In the genomic region with DNA sequence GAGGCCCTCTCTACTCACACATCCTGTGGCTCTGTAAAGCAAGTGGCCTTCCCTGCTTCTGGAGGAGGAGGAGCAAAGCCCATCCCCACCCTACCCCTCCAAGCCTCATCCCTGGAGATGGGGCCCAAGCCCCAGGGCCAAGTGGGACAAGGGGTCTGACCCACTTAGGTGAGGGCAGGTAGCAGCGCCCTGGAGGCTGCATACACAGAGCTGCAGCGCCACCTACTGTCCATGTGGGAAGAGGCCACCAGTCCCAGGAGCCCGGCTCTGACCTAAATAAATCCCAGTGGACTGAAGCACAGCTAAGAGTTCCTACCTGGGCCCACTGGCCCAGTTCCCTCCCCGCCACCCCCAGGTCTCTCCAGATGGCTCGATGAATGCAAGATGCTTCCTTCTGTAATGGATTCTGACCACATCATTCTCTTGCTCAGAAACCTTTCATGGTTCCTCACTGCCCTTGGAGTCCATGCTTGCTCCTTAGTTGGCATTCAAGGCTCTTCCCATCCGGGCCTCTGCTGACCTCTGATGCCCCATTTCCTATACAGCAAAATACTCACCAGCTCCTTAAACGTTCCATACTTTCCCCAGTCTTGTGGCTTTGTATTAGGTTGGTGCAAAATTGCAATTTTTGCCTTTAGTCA, we compare ENCODE assay signal across 8 cellular contexts.
DNase-seq lines count a peak whose midpoint lies in the region; ATAC-seq and TF ChIP-seq lines count a peak whose summit lies in the region.

No MANE protein-coding gene starts in this region.

- no peak overlapping the region for H3K27ac Mint-ChIP-seq in CD14-positive monocyte
- no peak overlapping the region for H3K27ac Mint-ChIP-seq in activated naive CD8-positive, alpha-beta T cell treated with anti-CD3 and anti-CD28 coated beads, Interleukin-2, amount 50 U/mL, for 24 hours

- DNase-seq in CD14-positive monocyte (ENCODE audit: low spot score) (peak; percentile 76), NCI-H146 (lab: John Stamatoyannopoulos, UW) (peak; percentile 79), T follicular helper cell (ENCODE audit: low read depth) (peak; percentile 79), left cardiac atrium (peak; percentile 87), retina (peak; percentile 88)
- DNase-seq in activated naive CD8-positive, alpha-beta T cell treated with anti-CD3 and anti-CD28 coated beads, Interleukin-2, amount 50 U/mL, for 24 hours: peak; percentile 89

- H3K4me3 Mint-ChIP-seq in CD14-positive monocyte: no peak overlapping the region
- no peak overlapping the region for H3K4me3 Mint-ChIP-seq in activated naive CD8-positive, alpha-beta T cell treated with anti-CD3 and anti-CD28 coated beads, Interleukin-2, amount 50 U/mL, for 24 hours

- intact Hi-C loops in CD14-positive monocyte (cut with micrococcal nuclease) (loop anchor here (1.0 to 10.0 kb wide), 4 partner anchors 110 to 614 kb away; no protein-coding TSS in a partner anchor), left cardiac atrium (cut with DNase I) (loop anchor here in 1 of 2 donors (2.0 to 10.0 kb wide), 3 partner anchors 110 to 524 kb away; no protein-coding TSS in a partner anchor)

- TF ChIP-seq CTCF in CD14-positive monocyte (IDR thresholded peaks at IDR 0.05): peak; percentile 98

- peaks cover 2 to 22% of the 10 kb centered on the region in 2 donors for H3K36me3 Mint-ChIP-seq in CD14-positive monocyte
- no peaks in the 10 kb centered on the region for H3K36me3 Mint-ChIP-seq in activated naive CD8-positive, alpha-beta T cell treated with anti-CD3 and anti-CD28 coated beads, Interleukin-2, amount 50 U/mL, for 24 hours (ENCODE audit: low read depth)

- H3K27me3 Mint-ChIP-seq in CD14-positive monocyte (ENCODE audit: low read depth in 3 of 3): peaks cover 25 to 38% (median 33%) of the 10 kb centered on the region in 3 donors
- peaks cover 36% of the 10 kb centered on the region for H3K27me3 Mint-ChIP-seq in activated naive CD8-positive, alpha-beta T cell treated with anti-CD3 and anti-CD28 coated beads, Interleukin-2, amount 50 U/mL, for 24 hours

- peaks cover 0 to 8% (median 0%) of the 10 kb centered on the region in 7 donors for H3K9me3 Mint-ChIP-seq in CD14-positive monocyte
- H3K9me3 Mint-ChIP-seq in activated naive CD8-positive, alpha-beta T cell treated with anti-CD3 and anti-CD28 coated beads, Interleukin-2, amount 50 U/mL, for 24 hours: no peaks in the 10 kb centered on the region

- peak; percentile 67 for ATAC-seq in GM21529 (IDR thresholded peaks at IDR 0.05; ENCODE audit: unreplicated experiment)
- peak; percentile 88 for ATAC-seq in activated naive CD8-positive, alpha-beta T cell treated with anti-CD3 and anti-CD28 coated beads, Interleukin-2, amount 50 U/mL, for 24 hours
- peak; percentile 86 to 89 for ATAC-seq in left cardiac atrium
- no peak for ATAC-seq in GM21717 (IDR thresholded peaks at IDR 0.05; ENCODE audit: unreplicated experiment)

- H3K4me1 Mint-ChIP-seq in CD14-positive monocyte: peaks cover 20% of the 10 kb centered on the region
- H3K4me1 Mint-ChIP-seq in activated naive CD8-positive, alpha-beta T cell treated with anti-CD3 and anti-CD28 coated beads, Interleukin-2, amount 50 U/mL, for 24 hours: peaks cover 6% of the 10 kb centered on the region
